ENCODE assay signal across 14 cellular contexts in genomic region chr1:234875328-234875952, GRCh38.
DNase-seq lines count a peak whose midpoint lies in the region; ATAC-seq, FAIRE-seq and TF ChIP-seq lines count a peak whose summit lies in the region.
"Had no signal": no experiment of that assay in that cellular context is flagged by ENCODE, and none has a peak within 500 bp of the region (broad histone marks: within the 10 kb centered on the region; RNA-seq: fewer than 3 reads in every experiment).

No MANE protein-coding gene starts in this region.

- H2BK20ac ChIP-seq in IMR-90 (ENCODE audit: low read depth, low read length) = no peak overlapping the region

- no peaks in the 10 kb centered on the region for H3K9me3 Mint-ChIP-seq in CD8-positive, alpha-beta memory T cell
- no peaks in the 10 kb centered on the region for H3K9me3 Mint-ChIP-seq in dendritic cell treated with granulocyte-macrophage colony-stimulating factor and Interleukin-4, amounts not matched to agents 40 ng/mL and 50 ng/mL, for 4 days
- H3K9me3 Mint-ChIP-seq: memory B cell had no signal

- no peak overlapping the region for H3K4ac ChIP-seq in IMR-90 (ENCODE audit: low read depth, low read length)

- no peak overlapping the region for H2BK15ac ChIP-seq in IMR-90 (ENCODE audit: low read depth, low read length)

- H2AK5ac ChIP-seq in IMR-90 (ENCODE audit: low read depth, low read length) = no peak overlapping the region

- no peaks in the 10 kb centered on the region for H3K27me3 ChIP-seq in CD8-positive, alpha-beta memory T cell (ENCODE audit: insufficient read depth, low read length, poor library complexity, severe bottlenecking)
- no peaks in the 10 kb centered on the region for H3K27me3 ChIP-seq in IMR-90 (ENCODE audit: control insufficient read depth, insufficient read depth, low read length)
- H3K27me3 ChIP-seq in pancreas = no peaks in the 10 kb centered on the region
- no peaks in the 10 kb centered on the region for H3K27me3 ChIP-seq in testis

- no peak overlapping the region for H2BK120ac ChIP-seq in IMR-90 (ENCODE audit: low read depth, low read length)

- H3K36me3 ChIP-seq in CD8-positive, alpha-beta memory T cell (ENCODE audit: insufficient read depth, low read length) = no peaks in the 10 kb centered on the region
- no peaks in the 10 kb centered on the region for H3K36me3 ChIP-seq in IMR-90 (ENCODE audit: control insufficient read depth, insufficient read depth, low read length)
- H3K36me3 ChIP-seq in pancreas = no peaks in the 10 kb centered on the region
- H3K36me3 ChIP-seq in testis (ENCODE audit: low read depth, missing control alignments) = no peaks in the 10 kb centered on the region

- no peak overlapping the region for H3K56ac ChIP-seq in IMR-90 (ENCODE audit: extremely low read depth, insufficient read depth, low read length)

- no peak overlapping the region; the same call in 1 of the 2 replicates for H4K5ac ChIP-seq in IMR-90 (ENCODE audit: low read depth, low read length)

- in situ Hi-C loops in IMR-90 (cut with MboI; ENCODE audit: low sequenced_read_pairs) = no loop called here

- peak overlapping the region; percentile 28 for H2AFZ ChIP-seq in IMR-90 (replicated peaks; ENCODE audit: low read length, poor library complexity)

- TF ChIP-seq CTCF in IMR-90 (conservative IDR thresholded peaks at IDR 0.05; ENCODE audit: low read depth, low read length) (no peak), pancreas (IDR thresholded peaks at IDR 0.05) (no peak), testis (IDR thresholded peaks at IDR 0.05) (no peak)

- H4K20me1 ChIP-seq in IMR-90 (ENCODE audit: insufficient read depth, low read length) = no peaks in the 10 kb centered on the region

- no peak overlapping the region for H3K4me3 ChIP-seq in CD8-positive, alpha-beta memory T cell (ENCODE audit: low read length)
- no peak overlapping the region for H3K4me3 ChIP-seq in IMR-90 (ENCODE audit: insufficient read depth, low read depth, low read length)
- H3K4me3 ChIP-seq in pancreas = no peak overlapping the region
- no peak overlapping the region for H3K4me3 ChIP-seq in testis

- peak overlapping the region; percentile 81 for H3K27ac ChIP-seq in CD8-positive, alpha-beta memory T cell (ENCODE audit: low read depth, low read length)
- H3K27ac ChIP-seq in IMR-90 (ENCODE audit: insufficient read depth, low read length) (no peak overlapping the region), pancreas (peak overlapping the region in 2 of 4 donors; percentile 66 to 83), testis (peak overlapping the region in 1 of 2 donors; percentile 52)
- H3K27ac ChIP-seq: epithelial cell of prostate had no signal

- intact Hi-C loops in IMR-90 (cut with micrococcal nuclease) = no loop called here
- intact Hi-C loops in dendritic cell treated with granulocyte-macrophage colony-stimulating factor and Interleukin-4, amounts not matched to agents 40 ng/mL and 50 ng/mL, for 4 days (cut with micrococcal nuclease) = no loop called here
- intact Hi-C loops in pancreas (cut with DNase I) = no loop called here
- intact Hi-C loops in testis (cut with DNase I; ENCODE audit: low total_unique reads) = no loop called here

- WGBS in IMR-90 (ENCODE audit: extremely low coverage in 2 of 2, insufficient read length in 1 of 2), 2 experiments = 95% methylated on average over 10 of the region's 17 CpGs; no CpG with 5 or more reads in 1 of the 2 experiments
- 64 to 67% methylated on average over 17 of the region's 17 CpGs for WGBS in pancreas, 2 donors
- 86 to 94% methylated on average over 17 of the region's 17 CpGs for WGBS in testis, 2 donors

- H3K9ac ChIP-seq in IMR-90 (ENCODE audit: low read depth, low read length) = no peak overlapping the region

- H4K8ac ChIP-seq in IMR-90 (ENCODE audit: low read depth in 2 of 2, low read length in 2 of 2) = no peak overlapping the region

- no peak overlapping the region for H3K14ac ChIP-seq in IMR-90 (replicated peaks; ENCODE audit: low read depth, low read length)

- no peaks in the 10 kb centered on the region for H3K4me1 ChIP-seq in CD8-positive, alpha-beta memory T cell (ENCODE audit: insufficient read depth, low read length)
- H3K4me1 ChIP-seq in IMR-90 (ENCODE audit: control insufficient read depth, insufficient read depth, low read length) (peaks cover 4% of the 10 kb centered on the region; the same call in 1 of the 2 replicates), pancreas (peaks cover 6 to 11% (median 8%) of the 10 kb centered on the region in 3 donors), testis (peaks cover 16% of the 10 kb centered on the region)

- TF ChIP-seq POLR2A in IMR-90 (IDR thresholded peaks at IDR 0.05; ENCODE audit: low read depth, low read length) (no peak), testis (IDR thresholded peaks at IDR 0.05) (no peak)

- no peaks in the 10 kb centered on the region for H3K79me1 ChIP-seq in IMR-90 (ENCODE audit: low read depth in 1 of 2, low read length in 2 of 2)

- ATAC-seq in IMR-90 (ENCODE audit: low read depth) = no peak
- peak; percentile 57 to 77 (median 69) for ATAC-seq in pancreas

- no peaks in the 10 kb centered on the region for H3K9me3 ChIP-seq in CD8-positive, alpha-beta memory T cell (ENCODE audit: low read length)
- H3K9me3 ChIP-seq in IMR-90 (ENCODE audit: control insufficient read depth, insufficient read depth, low read length) (no peaks in the 10 kb centered on the region), pancreas (no peaks in the 10 kb centered on the region), testis (no peaks in the 10 kb centered on the region)

- no peak overlapping the region; the same call in 1 of the 2 replicates for H3K18ac ChIP-seq in IMR-90 (ENCODE audit: low read depth, low read length)

- H3K27ac Mint-ChIP-seq in CD8-positive, alpha-beta memory T cell = peak overlapping the region in 2 of 8 donors; percentile 4 to 55
- H3K27ac Mint-ChIP-seq in dendritic cell treated with granulocyte-macrophage colony-stimulating factor and Interleukin-4, amounts not matched to agents 40 ng/mL and 50 ng/mL, for 4 days = peak overlapping the region; percentile 92
- H3K27ac Mint-ChIP-seq: memory B cell had no signal

- no peaks in the 10 kb centered on the region for H3K36me3 Mint-ChIP-seq in CD8-positive, alpha-beta memory T cell
- H3K36me3 Mint-ChIP-seq in dendritic cell treated with granulocyte-macrophage colony-stimulating factor and Interleukin-4, amounts not matched to agents 40 ng/mL and 50 ng/mL, for 4 days (ENCODE audit: low read depth) = no peaks in the 10 kb centered on the region
- H3K36me3 Mint-ChIP-seq: memory B cell had no signal

- dilution Hi-C loops in IMR-90 (cut with HindIII; ENCODE audit: low sequenced_read_pairs, unreplicated experiment) = no loop called here

- CTCF ChIA-PET in CD8-positive, alpha-beta memory T cell (lab: Charles Lee) = interaction anchor here (1.8 kb wide), 1 partner anchor 274 kb away, joined by 4 read pairs; no protein-coding TSS in a partner anchor
- CTCF ChIA-PET in IMR-90 (lab: Yijun Ruan, JAX) = no interaction called here

- no peaks in the 10 kb centered on the region for H3K27me3 Mint-ChIP-seq in CD8-positive, alpha-beta memory T cell
- H3K27me3 Mint-ChIP-seq in dendritic cell treated with granulocyte-macrophage colony-stimulating factor and Interleukin-4, amounts not matched to agents 40 ng/mL and 50 ng/mL, for 4 days = no peaks in the 10 kb centered on the region
- H3K27me3 Mint-ChIP-seq: memory B cell had no signal

- H3K4me2 ChIP-seq in IMR-90 (ENCODE audit: low read depth, low read length) = no peak overlapping the region

- H3K4me3 Mint-ChIP-seq in CD8-positive, alpha-beta memory T cell = no peak overlapping the region
- H3K4me3 Mint-ChIP-seq in dendritic cell treated with granulocyte-macrophage colony-stimulating factor and Interleukin-4, amounts not matched to agents 40 ng/mL and 50 ng/mL, for 4 days = no peak overlapping the region
- H3K4me3 Mint-ChIP-seq: memory B cell had no signal

- H3K23ac ChIP-seq in IMR-90 (ENCODE audit: low read depth, low read length) = no peak overlapping the region

- H2BK5ac ChIP-seq in IMR-90 (ENCODE audit: low read depth, low read length, poor library complexity, severe bottlenecking) = no peak overlapping the region

- no peak overlapping the region for H2AK9ac ChIP-seq in IMR-90 (replicated peaks; ENCODE audit: low read depth, low read length, poor library complexity)

- BruUV-seq in IMR-90 (replicated peaks; lab: Mats Ljungman, UMichigan) = no TSS peak

- no peak for DNase-seq in CD8-positive, alpha-beta memory T cell
- DNase-seq in IMR-90 = no peak
- DNase-seq in pancreas = peak in 5 of 6 donors; percentile 56 to 80 (median 66)
- no peak for DNase-seq in NCI-H1436 (lab: John Stamatoyannopoulos, UW)
- DNase-seq in testis = no peak
- DNase-seq in globus pallidus (ENCODE audit: low spot score) = no peak
- DNase-seq: activated CD4-positive, CD25-positive, alpha-beta regulatory T cell treated with anti-CD3 and anti-CD28 coated beads, Interleukin-2, amount 50 U/mL, for 72 hours; activated effector memory CD4-positive, alpha-beta T cell treated with Interleukin-2 at 50 U/mL for 16 hours; hypothalamus; NCI-H1436 treated with DMSO at 0.1 percent for 48 hours; NCI-H774 had no signal

- peaks cover 4 to 12% (median 8%) of the 10 kb centered on the region in 3 donors for H3K4me1 Mint-ChIP-seq in CD8-positive, alpha-beta memory T cell
- peaks cover 86% of the 10 kb centered on the region for H3K4me1 Mint-ChIP-seq in dendritic cell treated with granulocyte-macrophage colony-stimulating factor and Interleukin-4, amounts not matched to agents 40 ng/mL and 50 ng/mL, for 4 days (ENCODE audit: low read depth)

- no peak for TF ChIP-seq RAD21 in IMR-90 (IDR thresholded peaks at IDR 0.05; ENCODE audit: low read length)

- peaks cover 2% of the 10 kb centered on the region for H3K9me1 ChIP-seq in IMR-90 (ENCODE audit: insufficient read depth, low read length)

- no peak overlapping the region for H4K91ac ChIP-seq in IMR-90 (ENCODE audit: insufficient read depth, low read depth, low read length)

- POLR2A ChIA-PET in CD8-positive, alpha-beta memory T cell (lab: Charles Lee) = no interaction called here
- POLR2A ChIA-PET in IMR-90 (lab: Charles Lee; ENCODE audit: unreplicated experiment) = no interaction called here

- no peak for FAIRE-seq in pancreas (lab: Jason Lieb, UNC)

TF ChIP-seq in IMR-90, 13 proteins besides CTCF, POLR2A, EP300 and RAD21 (continues in another document):
- TF ChIP-seq MAZ (IDR thresholded peaks at IDR 0.05; ENCODE audit: borderline replicate concordance, low read depth, low read length) (no peak), ELK1 (IDR thresholded peaks at IDR 0.05; ENCODE audit: borderline replicate concordance, low read depth, low read length) (no peak), MAFK (IDR thresholded peaks at IDR 0.05; ENCODE audit: low read depth, low read length) (no peak)

Comparison
In these comparisons a context has a peak if more than half of its experiments do, and no peak if none do; other contexts are left out.
1. DNase-seq: peak in pancreas (5 of 6); none in CD8-positive, alpha-beta memory T cell (0 of 5), IMR-90 (single experiment), NCI-H1436 (single experiment), testis (single experiment) and globus pallidus (single experiment).